Comparison of ENCODE assay signal across 8 cellular contexts in genomic region chr17:81666092-81666341, GRCh38. TPM values are rescaled to one million over a fixed set of nuclear protein-coding genes. Genes with fewer than 3 reads are reported as not detected.
A peak's percentile ranks its signal among the peaks of the same experiment; 100 is the strongest.
DNase-seq lines count a peak whose midpoint lies in the region; ATAC-seq and TF ChIP-seq lines count a peak whose summit lies in the region.

No MANE protein-coding gene starts in this region.

- peak overlapping the region; percentile 74 for H3K27ac Mint-ChIP-seq in chondrocyte (ENCODE audit: unreplicated experiment)

- H2BK15ac ChIP-seq in mesenchymal stem cell (ENCODE audit: low read depth, poor library complexity, severe bottlenecking) = no peak overlapping the region

- H3K4me1 ChIP-seq in mesenchymal stem cell (ENCODE audit: control insufficient read depth, insufficient read depth, low read depth, low read length) (peaks cover 20% of the 10 kb centered on the region), aorta (ENCODE audit: control insufficient read depth in 1 of 2, insufficient read depth in 2 of 2, low read length in 2 of 2) (no peaks in the 10 kb centered on the region)

- peak overlapping the region; percentile 84 for H2AFZ ChIP-seq in mesenchymal stem cell (ENCODE audit: low read depth, low read length)

- H2BK120ac ChIP-seq in mesenchymal stem cell (ENCODE audit: low read depth, low read length) = peak overlapping the region; percentile 36

- peak overlapping the region; percentile 87 to 94 for H3K4me3 ChIP-seq in mesenchymal stem cell (ENCODE audit: insufficient read depth in 1 of 2, low read depth in 1 of 2, low read length in 2 of 2)
- H3K4me3 ChIP-seq in aorta (ENCODE audit: low read length in 2 of 2) = peak overlapping the region; percentile 61 to 65

- H3K27me3 ChIP-seq in mesenchymal stem cell (ENCODE audit: control insufficient read depth in 1 of 2, insufficient read depth in 1 of 2, low read length in 2 of 2) = no peaks in the 10 kb centered on the region
- no peaks in the 10 kb centered on the region for H3K27me3 ChIP-seq in aorta (ENCODE audit: control insufficient read depth in 1 of 2, insufficient read depth in 2 of 2, low read length in 1 of 2)

- H3K23ac ChIP-seq in mesenchymal stem cell (ENCODE audit: low read length in 2 of 2) = no peak overlapping the region

- H3K79me1 ChIP-seq in mesenchymal stem cell (replicated peaks; ENCODE audit: low read length, poor library complexity, severe bottlenecking) = peaks cover 30% of the 10 kb centered on the region

- peak overlapping the region; percentile 84 for H2BK5ac ChIP-seq in mesenchymal stem cell (ENCODE audit: low read depth, low read length, poor library complexity, severe bottlenecking)

- in situ Hi-C loops in G401 (cut with HindIII; ENCODE audit: low sequenced_read_pairs) = no loop called here

- H3K27ac ChIP-seq in mesenchymal stem cell (ENCODE audit: low read length, poor library complexity, severe bottlenecking) (peak overlapping the region; percentile 78), aorta (ENCODE audit: low read depth in 1 of 2, low read length in 2 of 2) (peak overlapping the region in 1 of 2 donors; percentile 50)

- no peak for ATAC-seq in aorta (ENCODE audit: low FRiP score)

- H3K4me2 ChIP-seq in mesenchymal stem cell (ENCODE audit: low read length, poor library complexity, severe bottlenecking) = peak overlapping the region; percentile 72

- peak overlapping the region; percentile 89 to 94 for H3K18ac ChIP-seq in mesenchymal stem cell (ENCODE audit: low read depth in 1 of 2, low read length in 2 of 2)

- H4K91ac ChIP-seq in mesenchymal stem cell (ENCODE audit: low read length) = peak overlapping the region; percentile 88

- peak overlapping the region; percentile 96 for H4K8ac ChIP-seq in mesenchymal stem cell (ENCODE audit: low read length)

- intact Hi-C loops in aorta (cut with DNase I) = loop anchor here in 1 of 2 donors (1.0 to 2.0 kb wide), 2 partner anchors 29 to 37 kb away; partner anchors contain the start of genes MRPL12, NPLOC4 and TSPAN10

- H3K9me3 ChIP-seq in mesenchymal stem cell (ENCODE audit: control insufficient read depth, low read length) = no peaks in the 10 kb centered on the region
- no peaks in the 10 kb centered on the region for H3K9me3 ChIP-seq in aorta (ENCODE audit: control insufficient read depth, low read length)

- TF ChIP-seq CTCF in chondrocyte (IDR thresholded peaks at IDR 0.05) = no peak

- H3K4me3 Mint-ChIP-seq in chondrocyte (ENCODE audit: unreplicated experiment) = peak overlapping the region; percentile 94

- H3K14ac ChIP-seq in mesenchymal stem cell (ENCODE audit: low read length in 2 of 2) = no peak overlapping the region

- under 1% methylated on average over 16 of the region's 16 CpGs for WGBS in mesenchymal stem cell
- 0% methylated on average over 16 of the region's 16 CpGs for WGBS in aorta, 2 donors

- no peaks in the 10 kb centered on the region for H3K27me3 Mint-ChIP-seq in chondrocyte (ENCODE audit: low read depth)

- H3K9me3 Mint-ChIP-seq in chondrocyte (ENCODE audit: low read depth) = no peaks in the 10 kb centered on the region

- H3K4ac ChIP-seq in mesenchymal stem cell (ENCODE audit: low read depth in 1 of 2, low read length in 2 of 2) = peak overlapping the region; percentile 71 to 76

- H2AK5ac ChIP-seq in mesenchymal stem cell (ENCODE audit: low read length, severe bottlenecking) = peak overlapping the region; percentile 44

- peaks cover 40 to 42% of the 10 kb centered on the region in 2 experiments for H3K36me3 ChIP-seq in mesenchymal stem cell (ENCODE audit: control insufficient read depth in 1 of 2, insufficient read depth in 2 of 2, low read depth in 1 of 2, low read length in 2 of 2)
- H3K36me3 ChIP-seq in aorta (ENCODE audit: control insufficient read depth in 1 of 2, insufficient read depth in 2 of 2, low read length in 1 of 2) = no peaks in the 10 kb centered on the region

- H3K9ac ChIP-seq in mesenchymal stem cell (ENCODE audit: low read length) = peak overlapping the region; percentile 92

- peaks cover 26% of the 10 kb centered on the region for H3K4me1 Mint-ChIP-seq in chondrocyte (ENCODE audit: low read depth)

- H2BK12ac ChIP-seq in mesenchymal stem cell (ENCODE audit: low read length in 2 of 2) = no peak overlapping the region

- H3K36me3 Mint-ChIP-seq in chondrocyte (ENCODE audit: low read depth) = peaks cover 2% of the 10 kb centered on the region

- DNase-seq in stimulated activated CD4-positive, alpha-beta T cell treated with anti-CD3 and anti-CD28 coated beads, Interleukin-4, amount 100 ng/mL, for 24 hours = peak; percentile 27
- no peak for DNase-seq in stimulated activated CD4-positive, alpha-beta T cell treated with anti-CD3 and anti-CD28 coated beads, Interleukin-2, amount 100 ng/mL, for 48 hours
- DNase-seq in NCI-H526 treated with DMSO at 0.1 percent for 48 hours (lab: John Stamatoyannopoulos, UW) (peak; percentile 45), chondrocyte (ENCODE audit: low spot score) (peak; percentile 61), mesenchymal stem cell (peak; percentile 68), aorta (no peak), G401 (ENCODE audit: low spot score) (no peak), RKO (ENCODE audit: low spot score) (no peak)

RNA-seq across cellular contexts. Expression of gene OXLD1, which starts 0.4 kb away (rescaled TPM):
- total RNA-seq in chondrocyte (24.2 to 32.7 TPM (median 26.5 TPM) in 3 replicates), aorta (10 to 100 TPM; 14.0 to 20.0 TPM)
- 25.4 TPM for polyA plus RNA-seq in mesenchymal stem cell (2013, experiment 1 of 2)
- 26.0 TPM for polyA plus RNA-seq in mesenchymal stem cell (2013, experiment 2 of 2)
- polyA plus RNA-seq in aorta = 10 to 100 TPM; 24.8 to 59.3 TPM
- 81.2 and 118 TPM in 2 replicates for total RNA-seq in G401 (2014; rRNA removed; shearing (Covaris generic))

RNA-seq across cellular contexts. Expression of gene CCDC137, which starts 0.5 kb away (rescaled TPM):
- total RNA-seq in chondrocyte = 13.8 to 19.1 TPM (median 15.4 TPM) in 3 replicates
- polyA plus RNA-seq in mesenchymal stem cell (2013, experiment 1 of 2) = 19.8 TPM
- polyA plus RNA-seq in mesenchymal stem cell (2013, experiment 2 of 2) = 17.9 TPM
- 10 to 100 TPM; 13.0 to 13.4 TPM for total RNA-seq in aorta
- polyA plus RNA-seq in aorta = 10 to 100 TPM in 1 of 2 donors, 1 to 10 TPM in 1; 7.9 to 13.7 TPM
- 32.0 and 35.8 TPM in 2 replicates for total RNA-seq in G401 (2014; rRNA removed; shearing (Covaris generic))

RNA-seq across cellular contexts. Expression of gene PDE6G, which starts 9.7 kb away (rescaled TPM):
- not detected in 3 replicates for total RNA-seq in chondrocyte
- 0.08 TPM for polyA plus RNA-seq in mesenchymal stem cell (2013, experiment 1 of 2)
- polyA plus RNA-seq in mesenchymal stem cell (2013, experiment 2 of 2) = 0.14 TPM
- under 1 TPM in 1 of 2 donors, not detected in 1; 0.58 TPM for total RNA-seq in aorta
- under 1 TPM in 1 of 2 donors, not detected in 1; 0.43 TPM for polyA plus RNA-seq in aorta
- 0.80 TPM in 1 of 2 replicates, not detected in the other for total RNA-seq in G401 (2014; rRNA removed; shearing (Covaris generic))

RNA-seq across cellular contexts. Expression of gene ARL16, which starts 17.6 kb away (rescaled TPM):
- total RNA-seq in chondrocyte = 29.5 to 32.6 TPM (median 32.5 TPM) in 3 replicates
- 32.6 TPM for polyA plus RNA-seq in mesenchymal stem cell (2013, experiment 1 of 2)
- polyA plus RNA-seq in mesenchymal stem cell (2013, experiment 2 of 2) = 33.3 TPM
- 10 to 100 TPM; 20.5 to 29.7 TPM for total RNA-seq in aorta
- polyA plus RNA-seq in aorta = 10 to 100 TPM; 38.4 to 87.4 TPM
- total RNA-seq in G401 (2014; rRNA removed; shearing (Covaris generic)) = 64.2 and 77.4 TPM in 2 replicates

RNA-seq across cellular contexts. Expression of gene HGS, which starts 17.8 kb away (rescaled TPM):
- total RNA-seq in chondrocyte (87.4 to 93.1 TPM (median 89.6 TPM) in 3 replicates), aorta (10 to 100 TPM; 88.1 to 88.7 TPM)
- polyA plus RNA-seq in mesenchymal stem cell (2013, experiment 1 of 2) = 51.0 TPM
- polyA plus RNA-seq in mesenchymal stem cell (2013, experiment 2 of 2) = 49.3 TPM
- polyA plus RNA-seq in aorta = 100 to 1,000 TPM in 1 of 2 donors, 10 to 100 TPM in 1; 49.1 to 277 TPM
- 85.0 and 88.7 TPM in 2 replicates for total RNA-seq in G401 (2014; rRNA removed; shearing (Covaris generic))

Comparison
In these comparisons a context has a peak if more than half of its experiments do, and no peak if none do; other contexts are left out.
1. DNase-seq: peak in stimulated activated CD4-positive, alpha-beta T cell treated with anti-CD3 and anti-CD28 coated beads, Interleukin-4, amount 100 ng/mL, for 24 hours (single experiment), NCI-H526 treated with DMSO at 0.1 percent for 48 hours (single experiment), chondrocyte (single experiment) and mesenchymal stem cell (single experiment); none in stimulated activated CD4-positive, alpha-beta T cell treated with anti-CD3 and anti-CD28 coated beads, Interleukin-2, amount 100 ng/mL, for 48 hours (0 of 2), aorta (0 of 2), G401 (single experiment) and RKO (single experiment).